Comparison of ENCODE assay signal across 1 cellular context in the genomic region with DNA sequence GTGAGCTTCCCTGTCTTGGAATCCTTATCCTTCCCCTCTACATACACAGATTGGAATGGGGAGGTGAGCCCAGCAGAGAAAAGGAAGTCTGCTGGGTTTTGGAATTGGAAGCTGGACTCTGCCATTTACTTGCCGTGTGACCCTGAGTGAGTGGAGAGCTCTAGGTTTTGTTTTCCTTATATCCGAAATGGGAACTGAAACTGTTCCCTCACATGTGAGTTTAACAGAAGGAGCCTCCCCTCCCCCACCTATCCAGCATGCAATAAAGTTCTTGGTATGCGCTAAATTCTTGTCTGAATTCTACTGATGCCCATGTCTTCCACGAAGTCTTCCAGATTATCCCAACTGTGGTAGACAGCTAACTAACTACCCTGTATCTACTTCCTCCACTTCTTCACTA.
TF ChIP-seq lines count a peak whose summit lies in the region.

No MANE protein-coding gene starts in this region.

TF ChIP-seq in A549, 52 proteins besides CTCF, POLR2A, EP300 and RAD21 (continued from another document):
- TF ChIP-seq, protein P1, sequence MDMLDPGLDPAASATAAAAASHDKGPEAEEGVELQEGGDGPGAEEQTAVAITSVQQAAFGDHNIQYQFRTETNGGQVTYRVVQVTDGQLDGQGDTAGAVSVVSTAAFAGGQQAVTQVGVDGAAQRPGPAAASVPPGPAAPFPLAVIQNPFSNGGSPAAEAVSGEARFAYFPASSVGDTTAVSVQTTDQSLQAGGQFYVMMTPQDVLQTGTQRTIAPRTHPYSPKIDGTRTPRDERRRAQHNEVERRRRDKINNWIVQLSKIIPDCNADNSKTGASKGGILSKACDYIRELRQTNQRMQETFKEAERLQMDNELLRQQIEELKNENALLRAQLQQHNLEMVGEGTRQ (IDR thresholded peaks at IDR 0.05): no peak
- no peak for TF ChIP-seq KDM1A (IDR thresholded peaks at IDR 0.05; ENCODE audit: low read depth)
- TF ChIP-seq CHD2 (IDR thresholded peaks at IDR 0.05; ENCODE audit: low read length, partially characterized antibody): no peak
- TF ChIP-seq KDM5A (IDR thresholded peaks at IDR 0.05): no peak
- TF ChIP-seq CEBPB (IDR thresholded peaks at IDR 0.05): no peak
- TF ChIP-seq PHF8 (IDR thresholded peaks at IDR 0.05; ENCODE audit: borderline replicate concordance, low read depth): no peak
- TF ChIP-seq HOXB5 (CRISPR knock-in tag; IDR thresholded peaks at IDR 0.05): no peak
- TF ChIP-seq GATA3 (IDR thresholded peaks at IDR 0.05; ENCODE audit: borderline replicate concordance): no peak
- no peak for TF ChIP-seq CBX2 (IDR thresholded peaks at IDR 0.05; ENCODE audit: borderline replicate concordance, low read depth)
- TF ChIP-seq NR3C1 (IDR thresholded peaks at IDR 0.05): no peak
- TF ChIP-seq, protein P2, sequence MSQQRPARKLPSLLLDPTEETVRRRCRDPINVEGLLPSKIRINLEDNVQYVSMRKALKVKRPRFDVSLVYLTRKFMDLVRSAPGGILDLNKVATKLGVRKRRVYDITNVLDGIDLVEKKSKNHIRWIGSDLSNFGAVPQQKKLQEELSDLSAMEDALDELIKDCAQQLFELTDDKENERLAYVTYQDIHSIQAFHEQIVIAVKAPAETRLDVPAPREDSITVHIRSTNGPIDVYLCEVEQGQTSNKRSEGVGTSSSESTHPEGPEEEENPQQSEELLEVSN (IDR thresholded peaks at IDR 0.05; ENCODE audit: borderline replicate concordance, low read depth): no peak
- no peak for TF ChIP-seq HDAC2 (IDR thresholded peaks at IDR 0.05)
